ENCODE assay signal across 13 cellular contexts in genomic region chr7:19377611-19378339, GRCh38.
A peak's percentile ranks its signal among the peaks of the same experiment; 100 is the strongest.
DNase-seq lines count a peak whose midpoint lies in the region; ATAC-seq, FAIRE-seq and TF ChIP-seq lines count a peak whose summit lies in the region.
"Had no signal": no experiment of that assay in that cellular context is flagged by ENCODE, and none has a peak within 500 bp of the region (broad histone marks: within the 10 kb centered on the region; RNA-seq: fewer than 3 reads in every experiment).

No MANE protein-coding gene starts in this region.

- H3K79me2 ChIP-seq in MM.1S (ENCODE audit: low read length) = no peaks in the 10 kb centered on the region

- FAIRE-seq in D721Med (lab: Jason Lieb, UNC) = no peak
- FAIRE-seq: islet of Langerhans had no signal

- H3K9ac ChIP-seq in MM.1S (ENCODE audit: low read length) = no peak overlapping the region
- H3K9ac ChIP-seq: neural progenitor cell had no signal

- no peaks in the 10 kb centered on the region for H3F3A ChIP-seq in MM.1S (ENCODE audit: insufficient read depth, low read length)

- no peak for ATAC-seq in GM18909 (IDR thresholded peaks at IDR 0.05; ENCODE audit: poor library complexity, unreplicated experiment)

- H3K4me1 ChIP-seq in MM.1S (ENCODE audit: low read length) = no peaks in the 10 kb centered on the region
- H3K4me1 ChIP-seq: neural progenitor cell had no signal

- no peaks in the 10 kb centered on the region for H3K9me3 ChIP-seq in MM.1S (replicated peaks; ENCODE audit: insufficient read depth, low read length)

- no peak overlapping the region for H3K4me2 ChIP-seq in MM.1S (ENCODE audit: low read depth, low read length)
- H3K4me2 ChIP-seq: neural progenitor cell had no signal

- DNase-seq in H4 (ENCODE audit: low spot score) (peak; percentile 86), NCI-H524 (lab: John Stamatoyannopoulos, UW) (peak; percentile 20 to 50), brain pericyte (ENCODE audit: low read depth, low spot score) (peak; percentile 95), occipital lobe (lab: John Stamatoyannopoulos, UW) (peak; percentile 2), MM.1S (no peak), D721Med (ENCODE audit: insufficient read length, low spot score) (no peak)
- no peak for DNase-seq in stimulated activated CD4-positive, alpha-beta T cell treated with anti-CD3 and anti-CD28 coated beads, Interleukin-4, amount 100 ng/mL, for 24 hours
- DNase-seq: activated naive CD8-positive, alpha-beta T cell treated with anti-CD3 and anti-CD28 coated beads, Interleukin-2, amount 10 ng/mL, durations not matched to agents 7 days and 5 days; NCI-H510A treated with DMSO at 0.1 percent for 48 hours; stimulated activated CD4-positive, alpha-beta T cell treated with anti-CD3 and anti-CD28 coated beads, Interleukin-1b, Interleukin-23, amount 100 ng/mL, for 48 hours had no signal

- H3K27me3 ChIP-seq in MM.1S (replicated peaks; ENCODE audit: insufficient read depth, low read length) = no peaks in the 10 kb centered on the region
- H3K27me3 ChIP-seq: neural progenitor cell had no signal

- no peak overlapping the region for H2AFZ ChIP-seq in MM.1S (ENCODE audit: low read length)
- H2AFZ ChIP-seq: neural progenitor cell had no signal

- H3K4me3 ChIP-seq in MM.1S (ENCODE audit: low read length) = no peak overlapping the region
- H3K4me3 ChIP-seq: neural progenitor cell had no signal

- no peaks in the 10 kb centered on the region for H3K9me2 ChIP-seq in MM.1S (replicated peaks; ENCODE audit: insufficient read depth, low read length)

- TF ChIP-seq CTCF in MM.1S (IDR thresholded peaks at IDR 0.05; ENCODE audit: low read length) (no peak), D721Med (IDR thresholded peaks at IDR 0.05; ENCODE audit: insufficient read depth, missing control alignments) (no peak)

- no peaks in the 10 kb centered on the region for H4K20me1 ChIP-seq in MM.1S (ENCODE audit: insufficient read depth, low read length)

- H3K36me3 ChIP-seq in MM.1S (replicated peaks; ENCODE audit: insufficient read depth, low read length) = no peaks in the 10 kb centered on the region
- H3K36me3 ChIP-seq: neural progenitor cell had no signal

- H3K27ac ChIP-seq in MM.1S (ENCODE audit: low read length) = no peak overlapping the region
- H3K27ac ChIP-seq: neural progenitor cell had no signal

Comparison
In these comparisons a context has a peak if more than half of its experiments do, and no peak if none do; other contexts are left out.
1. DNase-seq: peak in H4 (single experiment), NCI-H524 (2 of 2), brain pericyte (single experiment) and occipital lobe (single experiment); none in MM.1S (single experiment), stimulated activated CD4-positive, alpha-beta T cell treated with anti-CD3 and anti-CD28 coated beads, Interleukin-4, amount 100 ng/mL, for 24 hours (single experiment) and D721Med (single experiment).